ENCODE assay signal across 10 cellular contexts in genomic region chr14:105420976-105421674, GRCh38. TPM values are rescaled to one million over a fixed set of nuclear protein-coding genes. Genes with fewer than 3 reads are reported as not detected.
DNase-seq lines count a peak whose midpoint lies in the region; ATAC-seq and TF ChIP-seq lines count a peak whose summit lies in the region.
"Had no signal": no experiment of that assay in that cellular context is flagged by ENCODE, and none has a peak within 500 bp of the region (broad histone marks: within the 10 kb centered on the region; RNA-seq: fewer than 3 reads in every experiment).

No MANE protein-coding gene starts in this region.

- peaks cover 10% of the 10 kb centered on the region for H3K4me1 ChIP-seq in mesodermal cell (ENCODE audit: control insufficient read depth, insufficient read depth, low read length, poor library complexity, severe bottlenecking)

- peaks cover under 1% of the 10 kb centered on the region for H3K9me3 ChIP-seq in mesodermal cell (ENCODE audit: control insufficient read depth, low read length)

- no peak for ATAC-seq in HG03442 (IDR thresholded peaks at IDR 0.05; ENCODE audit: unreplicated experiment)
- ATAC-seq in GM18517 (IDR thresholded peaks at IDR 0.05; ENCODE audit: unreplicated experiment) = no peak

- 63 to 71% methylated on average over 16 to 19 of the region's 23 CpGs for WGBS in mesodermal cell (ENCODE audit: insufficient coverage in 2 of 2), 2 experiments

- peaks cover 33% of the 10 kb centered on the region for H3K36me3 ChIP-seq in mesodermal cell (ENCODE audit: control insufficient read depth, insufficient read depth, low read length)

- no peak for TF ChIP-seq EP300 in Ishikawa (IDR thresholded peaks at IDR 0.05; ENCODE audit: borderline replicate concordance)

- TF ChIP-seq CTCF in 22Rv1 (IDR thresholded peaks at IDR 0.05) = no peak

- H3K4me3 ChIP-seq in mesodermal cell (ENCODE audit: extremely low read depth, insufficient read depth, low read length, poor library complexity, severe bottlenecking) = peak overlapping the region; percentile 66

- DNase-seq in caudate nucleus (lab: John Stamatoyannopoulos, UW) (no peak), OCI-M1 (lab: John Stamatoyannopoulos, UW) (no peak), AG08396 (ENCODE audit: low spot score) (no peak)
- DNase-seq: foreskin melanocyte, NCI-H1930 had no signal

- no peak for TF ChIP-seq RAD21 in Ishikawa (IDR thresholded peaks at IDR 0.05; ENCODE audit: low read depth)

- H3K27ac ChIP-seq in 22Rv1 (peak overlapping the region; percentile 78), caudate nucleus (ENCODE audit: low read depth, low read length) (peak overlapping the region; percentile 44), mesodermal cell (ENCODE audit: low read depth, low read length, severe bottlenecking) (no peak overlapping the region)

TF ChIP-seq in Ishikawa, 13 proteins besides CTCF, POLR2A, EP300 and RAD21:
- TF ChIP-seq CEBPB (IDR thresholded peaks at IDR 0.05) = no peak
- TF ChIP-seq FOXM1 (IDR thresholded peaks at IDR 0.05; ENCODE audit: borderline replicate concordance, low read depth) = no peak
- no peak for TF ChIP-seq USF1 (IDR thresholded peaks at IDR 0.05)
- 0 out of 2 replicates have a peak, but pooled peaks have one; percentile 27 for TF ChIP-seq ZBTB7A (IDR thresholded peaks at IDR 0.05; ENCODE audit: low read depth)
- TF ChIP-seq YY1 (IDR thresholded peaks at IDR 0.05; ENCODE audit: low read depth) = no peak
- TF ChIP-seq CREB1 (IDR thresholded peaks at IDR 0.05; ENCODE audit: low read depth) = no peak
- TF ChIP-seq MAX (IDR thresholded peaks at IDR 0.05) = no peak

RNA-seq across cellular contexts. Expression of gene MTA1, which starts 1.5 kb away (rescaled TPM):
- polyA plus RNA-seq in mesodermal cell (2013, experiment 1 of 2) = 127 TPM
- 124 TPM for polyA plus RNA-seq in mesodermal cell (2013, experiment 2 of 2)

RNA-seq across cellular contexts. Expression of gene TEX22, which starts 22.8 kb away (rescaled TPM):
- polyA plus RNA-seq in mesodermal cell (2013, experiment 1 of 2) = 0.29 TPM
- 0.35 TPM for polyA plus RNA-seq in mesodermal cell (2013, experiment 2 of 2)

RNA-seq across cellular contexts. Expression of gene CRIP2, which starts 53.5 kb away (rescaled TPM):
- polyA plus RNA-seq in mesodermal cell (2013, experiment 1 of 2) = 108 TPM
- 76.1 TPM for polyA plus RNA-seq in mesodermal cell (2013, experiment 2 of 2)
